8 cellular contexts compared by ENCODE assay signal in the genomic region with DNA sequence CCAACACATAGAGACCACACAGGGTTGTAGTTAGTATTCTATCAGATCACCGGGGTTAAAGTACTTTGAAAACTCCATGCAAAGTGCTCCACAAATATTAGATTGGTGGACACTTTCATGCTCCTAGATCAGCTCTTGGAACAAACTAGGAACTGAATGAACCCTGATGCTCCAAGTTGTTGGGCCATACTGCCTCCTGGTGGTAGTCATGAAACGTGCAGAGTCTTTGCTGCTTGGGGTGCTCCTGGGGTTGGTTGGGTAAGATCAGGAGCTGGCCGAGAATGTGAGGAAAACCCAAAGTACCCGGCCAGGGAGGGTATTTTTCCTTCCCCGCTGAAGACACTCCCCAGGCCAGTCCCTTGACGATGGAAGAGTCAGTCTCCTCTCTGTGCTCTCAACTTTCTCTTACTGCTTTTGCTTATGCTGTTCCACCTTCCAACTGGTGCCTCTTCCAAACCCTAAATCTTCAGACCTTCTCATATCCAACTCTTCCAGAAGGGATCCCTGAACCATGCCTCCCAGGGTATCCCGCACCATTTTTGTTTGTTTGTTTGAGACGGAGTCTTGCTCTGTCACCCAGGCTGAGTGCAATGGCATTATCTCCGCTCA. TPM values are rescaled to one million over a fixed set of nuclear protein-coding genes. Genes with fewer than 3 reads are reported as not detected.
DNase-seq lines count a peak whose midpoint lies in the region; ATAC-seq and TF ChIP-seq lines count a peak whose summit lies in the region.

No MANE protein-coding gene starts in this region.

- no peak overlapping the region for H3K27ac ChIP-seq in SJCRH30
- no peak overlapping the region for H3K27ac ChIP-seq in gastroesophageal sphincter
- no peak overlapping the region for H3K27ac ChIP-seq in tibial nerve

- no peaks in the 10 kb centered on the region for H3K36me3 Mint-ChIP-seq in osteocyte (ENCODE audit: unreplicated experiment)

- no peak overlapping the region for H3K27ac Mint-ChIP-seq in osteocyte (ENCODE audit: unreplicated experiment)

- H3K9me3 ChIP-seq in SJCRH30 (replicated peaks) (no peaks in the 10 kb centered on the region), gastroesophageal sphincter (no peaks in the 10 kb centered on the region), tibial nerve (no peaks in the 10 kb centered on the region)

- no peaks in the 10 kb centered on the region for H3K9me3 Mint-ChIP-seq in osteocyte (ENCODE audit: unreplicated experiment)

- peaks cover 13% of the 10 kb centered on the region for H3K27me3 Mint-ChIP-seq in osteocyte (ENCODE audit: unreplicated experiment)

- TF ChIP-seq EP300 in gastroesophageal sphincter (IDR thresholded peaks at IDR 0.05), result no peak
- peak in 1 of 2 donors; percentile 40 for TF ChIP-seq EP300 in tibial nerve (IDR thresholded peaks at IDR 0.05)

- TF ChIP-seq POLR2A in gastroesophageal sphincter (IDR thresholded peaks at IDR 0.05) (no peak), tibial nerve (IDR thresholded peaks at IDR 0.05) (no peak)

- WGBS in gastroesophageal sphincter (ENCODE audit: low coverage in 1 of 2), 2 donors, result 37 to 52% methylated on average over 5 to 8 of the region's 9 CpGs
- 34 to 38% methylated on average over 9 of the region's 9 CpGs for WGBS in tibial nerve, 2 donors

- no peaks in the 10 kb centered on the region for H3K27me3 ChIP-seq in SJCRH30
- H3K27me3 ChIP-seq in gastroesophageal sphincter, result no peaks in the 10 kb centered on the region
- no peaks in the 10 kb centered on the region for H3K27me3 ChIP-seq in tibial nerve

- peak; percentile 87 for ATAC-seq in gastroesophageal sphincter

- no peak overlapping the region for H3K4me3 Mint-ChIP-seq in osteocyte (ENCODE audit: unreplicated experiment)

- no peaks in the 10 kb centered on the region for H3K36me3 ChIP-seq in SJCRH30
- H3K36me3 ChIP-seq in gastroesophageal sphincter, result no peaks in the 10 kb centered on the region
- H3K36me3 ChIP-seq in tibial nerve, result no peaks in the 10 kb centered on the region

- peaks cover 22% of the 10 kb centered on the region for H3K4me1 Mint-ChIP-seq in osteocyte (ENCODE audit: unreplicated experiment)

- H3K4me3 ChIP-seq in SJCRH30 (no peak overlapping the region), gastroesophageal sphincter (no peak overlapping the region), tibial nerve (no peak overlapping the region)

- DNase-seq in DMS153 (lab: John Stamatoyannopoulos, UW) (peak; percentile 14), HT-29 (ENCODE audit: low spot score) (peak; percentile 90), SJCRH30 (peak; percentile 66 to 91), osteocyte (ENCODE audit: extremely low spot score, unreplicated experiment) (peak; percentile 88), tibial nerve (ENCODE audit: low spot score in 2 of 2) (peak; percentile 64 to 92), DMS79 treated with DMSO at 0.1 percent for 48 hours (lab: John Stamatoyannopoulos, UW) (no peak)
- DNase-seq in activated effector memory CD4-positive, alpha-beta T cell treated with Interleukin-2 at 50 U/mL for 16 hours, result peak; percentile 36

- no peaks in the 10 kb centered on the region for H3K4me1 ChIP-seq in SJCRH30
- H3K4me1 ChIP-seq in gastroesophageal sphincter, result peaks cover 0 to 18% (median 3%) of the 10 kb centered on the region in 3 donors
- peaks cover 0 to 16% (median 0%) of the 10 kb centered on the region in 4 donors for H3K4me1 ChIP-seq in tibial nerve

- TF ChIP-seq CTCF in gastroesophageal sphincter (IDR thresholded peaks at IDR 0.05), result peak; percentile 86 to 93 (median 92)
- TF ChIP-seq CTCF in osteocyte (IDR thresholded peaks at IDR 0.05), result peak; percentile 93
- peak; percentile 77 to 86 (median 81) for TF ChIP-seq CTCF in tibial nerve (IDR thresholded peaks at IDR 0.05)

RNA-seq across cellular contexts. Expression of a gene that starts 0.9 kb away (rescaled TPM):
- total RNA-seq in HT-29 (2014; rRNA removed; shearing (Covaris generic)), result 0.05 and 0.10 TPM in 2 replicates
- not detected in 2 replicates for total RNA-seq in SJCRH30 (2014; rRNA removed; shearing (Covaris generic))
- total RNA-seq in gastroesophageal sphincter (not detected), osteocyte (not detected in 2 replicates), tibial nerve (not detected)

RNA-seq across cellular contexts. Expression of a gene that starts 32.2 kb away (rescaled TPM):
- not detected in 2 replicates for total RNA-seq in HT-29 (2014; rRNA removed; shearing (Covaris generic))
- not detected in 2 replicates for total RNA-seq in SJCRH30 (2014; rRNA removed; shearing (Covaris generic))
- total RNA-seq in gastroesophageal sphincter (1 to 10 TPM in 3 of 4 donors, under 1 TPM in 1; 0.31 to 1.8 (median 1.2) TPM), osteocyte (2.4 and 2.5 TPM in 2 replicates), tibial nerve (not detected)

RNA-seq across cellular contexts. Expression of a gene that starts 51.7 kb away (rescaled TPM):
- total RNA-seq in HT-29 (2014; rRNA removed; shearing (Covaris generic)), result 35.2 and 39.4 TPM in 2 replicates
- 77.0 and 78.4 TPM in 2 replicates for total RNA-seq in SJCRH30 (2014; rRNA removed; shearing (Covaris generic))
- total RNA-seq in gastroesophageal sphincter (10 to 100 TPM; 63.4 to 71.9 (median 71.1) TPM), osteocyte (64.0 and 68.2 TPM in 2 replicates), tibial nerve (10 to 100 TPM; 52.2 to 82.8 (median 72.4) TPM)
